ENCODE assay signal across 14 cellular contexts in genomic region chr1:163747855-163748254, GRCh38.
"Had no signal": no experiment of that assay in that cellular context is flagged by ENCODE, and none has a peak within 500 bp of the region (broad histone marks: within the 10 kb centered on the region; RNA-seq: fewer than 3 reads in every experiment).

No MANE protein-coding gene starts in this region.

- H3K9me3 ChIP-seq: ovary had no signal

- H3K27me3 ChIP-seq: ovary had no signal

- ATAC-seq: left colon had no signal

- H3K36me3 ChIP-seq: ovary had no signal

- H3K4me3 ChIP-seq: coronary artery, ovary had no signal

- H3K4me1 Mint-ChIP-seq: nephron progenitor cell had no signal

- H3K27ac ChIP-seq: coronary artery, ovary had no signal

- H3K27ac Mint-ChIP-seq: nephron progenitor cell; T-helper 2 cell treated with Interferon-gamma antibody and Interleukin-4, amounts not matched to agents 5 μg/mL and 100 μg/mL, for 36 hours had no signal

- H3K4me3 Mint-ChIP-seq: nephron progenitor cell; T-helper 2 cell treated with Interferon-gamma antibody and Interleukin-4, amounts not matched to agents 5 μg/mL and 100 μg/mL, for 36 hours had no signal

- DNase-seq: activated CD4-positive, alpha-beta T cell treated with anti-CD3 and anti-CD28 coated beads, Interleukin-2, amount 50 U/mL, for 4 hours; activated CD4-positive, CD25-positive, alpha-beta regulatory T cell treated with anti-CD3 and anti-CD28 coated beads, Interleukin-2, amount 50 U/mL, for 72 hours; activated naive CD4-positive, alpha-beta T cell treated with anti-CD3 and anti-CD28 coated beads, Interleukin-2, amount 50 U/mL, for 16 hours; activated T-cell treated with anti-CD3 and anti-CD28 coated beads, Interleukin-2, amount 50 U/mL, for 1 hour; caudate nucleus; effector CD8-positive, alpha-beta T cell; left colon; nephron progenitor cell; ovary; stimulated activated CD4-positive, alpha-beta T cell treated with anti-CD3 and anti-CD28 coated beads, Interleukin-2, amount 100 ng/mL, for 48 hours; stimulated activated naive CD4-positive, alpha-beta T cell treated with Interleukin-2 at 50 U/mL for 16 hours; trophoblast cell had no signal
